10 cellular contexts compared by ENCODE assay signal in the genomic region with DNA sequence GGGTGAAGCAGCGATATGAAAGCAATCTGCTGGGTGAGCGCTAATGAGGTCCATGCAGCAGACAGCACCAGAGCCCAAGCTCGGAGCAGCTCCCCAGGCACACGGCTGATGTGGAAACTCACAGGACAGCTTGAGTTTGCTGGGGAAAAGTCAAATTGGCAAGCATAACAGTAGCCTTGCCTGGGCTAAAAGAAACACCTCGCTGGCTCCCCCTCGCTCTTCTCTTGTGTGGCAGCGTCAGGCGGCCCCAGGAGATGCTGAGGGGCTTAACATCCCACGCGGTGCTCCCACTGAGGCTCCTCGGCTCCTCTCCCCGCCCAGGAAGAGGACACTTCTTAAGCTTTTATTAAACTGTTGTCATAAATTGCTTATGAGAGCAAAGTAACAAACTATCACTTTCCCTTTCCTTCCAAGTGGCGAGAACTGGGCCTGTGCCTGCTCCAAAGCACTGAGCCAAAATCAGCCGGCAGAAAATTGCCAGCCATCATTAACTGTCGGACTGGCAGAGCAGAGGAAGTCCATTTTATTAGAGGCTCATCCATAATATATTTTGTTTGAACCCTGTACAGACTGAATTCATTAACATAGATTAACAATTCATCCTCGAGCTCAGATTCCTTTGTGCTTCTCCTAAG.
DNase-seq lines count a peak whose midpoint lies in the region; ATAC-seq and TF ChIP-seq lines count a peak whose summit lies in the region.
"Had no signal": no experiment of that assay in that cellular context is flagged by ENCODE, and none has a peak within 500 bp of the region (broad histone marks: within the 10 kb centered on the region; RNA-seq: fewer than 3 reads in every experiment).

No MANE protein-coding gene starts in this region.

- DNase-seq in AG04450 (ENCODE audit: low read depth, low spot score), result no peak
- DNase-seq in SJCRH30, result no peak
- peak; percentile 79 for DNase-seq in fibroblast of villous mesenchyme (ENCODE audit: low read depth)
- peak; percentile 27 for DNase-seq in occipital lobe (lab: John Stamatoyannopoulos, UW)
- no peak for DNase-seq in NCI-H1417 (lab: John Stamatoyannopoulos, UW)
- DNase-seq: CD4-positive, CD25-positive, alpha-beta regulatory T cell; T-helper 2 cell had no signal

- TF ChIP-seq CTCF in AG04450 (IDR thresholded peaks at IDR 0.05; ENCODE audit: low read depth, low read length), result peak; percentile 29; the same call in 1 of the 2 replicates
- TF ChIP-seq CTCF in fibroblast of villous mesenchyme (IDR thresholded peaks at IDR 0.05; ENCODE audit: insufficient read depth, low read depth, low read length), result peak; percentile 38

- POLR2A ChIA-PET in AG04450 (lab: Yijun Ruan, JAX), result no interaction called here

- H3K4me3 ChIP-seq in AG04450 (ENCODE audit: low read depth, low read length), result peak overlapping the region; percentile 40
- peak overlapping the region; percentile 14; the same call in 1 of the 2 replicates for H3K4me3 ChIP-seq in SJCRH30
- peak overlapping the region; percentile 48 for H3K4me3 ChIP-seq in fibroblast of villous mesenchyme (ENCODE audit: low read depth, low read length)

- CTCF ChIA-PET in AG04450 (lab: Charles Lee), result interaction anchor here (1.0 to 1.6 kb wide), 2 partner anchors 11 to 80 kb away, joined by 4 to 6 read pairs; no protein-coding TSS in a partner anchor

- no peaks in the 10 kb centered on the region for H3K27me3 ChIP-seq in AG04450 (ENCODE audit: control insufficient read depth, insufficient read depth, low read length)
- H3K27me3 ChIP-seq in SJCRH30, result no peaks in the 10 kb centered on the region

- no peaks in the 10 kb centered on the region for H3K4me1 ChIP-seq in SJCRH30

- H3K36me3 ChIP-seq in SJCRH30, result no peaks in the 10 kb centered on the region

- H3K27ac ChIP-seq in AG04450 (ENCODE audit: low read depth, low read length) (peak overlapping the region; percentile 58), SJCRH30 (no peak overlapping the region)

- no peaks in the 10 kb centered on the region for H3K9me3 ChIP-seq in AG04450 (ENCODE audit: control insufficient read depth, insufficient read depth, low read length)
- no peaks in the 10 kb centered on the region for H3K9me3 ChIP-seq in SJCRH30 (replicated peaks)

- ATAC-seq in GM21360 (IDR thresholded peaks at IDR 0.05; ENCODE audit: unreplicated experiment), result no peak
- ATAC-seq in GM21528 (IDR thresholded peaks at IDR 0.05; ENCODE audit: low FRiP score, unreplicated experiment), result no peak
- ATAC-seq in HG03139 (IDR thresholded peaks at IDR 0.05; ENCODE audit: unreplicated experiment), result no peak

Comparison
In these comparisons a context has a peak if more than half of its experiments do, and no peak if none do; other contexts are left out.
1. DNase-seq: peak in fibroblast of villous mesenchyme (single experiment) and occipital lobe (single experiment); none in AG04450 (single experiment), SJCRH30 (0 of 2) and NCI-H1417 (0 of 3).
2. Peak in every context shown above with its lines, with median percentiles within 50 percentile points of each other: H3K4me3 ChIP-seq.